Comparison of ENCODE assay signal across 10 cellular contexts in the genomic region with DNA sequence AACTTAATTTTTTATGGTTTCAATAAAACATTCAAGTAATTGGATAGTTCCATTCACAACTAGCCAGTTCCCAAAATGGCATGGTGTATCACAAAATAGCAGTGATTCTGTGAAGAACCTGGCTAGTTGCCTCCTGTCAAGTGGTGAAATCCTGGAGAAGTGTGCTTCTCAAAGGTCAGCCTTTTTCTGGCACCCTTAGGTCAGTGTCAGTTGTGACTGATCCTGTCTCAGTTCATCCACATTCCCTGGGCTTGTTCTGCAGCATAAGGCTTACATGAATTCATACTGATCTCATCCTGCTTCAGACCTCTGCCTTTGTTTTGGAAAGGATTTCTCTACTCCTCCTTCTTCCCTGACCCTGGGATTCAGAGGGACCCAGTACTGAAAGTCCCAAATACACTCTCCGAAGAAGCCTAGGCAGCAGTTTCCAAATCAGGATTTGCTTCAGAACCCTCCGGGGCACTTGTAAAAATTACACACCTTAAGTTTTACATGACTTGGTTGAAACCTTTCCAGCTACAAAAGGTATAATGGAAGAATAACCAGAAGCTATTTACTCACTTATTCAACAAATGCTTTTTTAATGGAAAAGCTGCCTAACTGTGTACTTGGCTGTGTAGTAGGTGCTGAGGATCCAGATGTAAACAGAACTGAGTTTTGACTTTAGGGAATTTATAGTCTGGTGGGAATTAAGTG. TPM values are rescaled to one million over a fixed set of nuclear protein-coding genes. Genes with fewer than 3 reads are reported as not detected.
DNase-seq lines count a peak whose midpoint lies in the region; ATAC-seq and TF ChIP-seq lines count a peak whose summit lies in the region.
"Had no signal": no experiment of that assay in that cellular context is flagged by ENCODE, and none has a peak within 500 bp of the region (broad histone marks: within the 10 kb centered on the region; RNA-seq: fewer than 3 reads in every experiment).

No MANE protein-coding gene starts in this region.

- TF ChIP-seq POLR2A in testis (IDR thresholded peaks at IDR 0.05) (no peak), erythroblast (IDR thresholded peaks at IDR 0.05; ENCODE audit: low read length) (no peak)

- H3K27me3 ChIP-seq in lower lobe of right lung (ENCODE audit: low read depth) = no peaks in the 10 kb centered on the region
- no peaks in the 10 kb centered on the region for H3K27me3 ChIP-seq in testis

- 50 to 55% methylated on average over 2 of the region's 2 CpGs for whole genome bisulfite sequencing in testis, 2 donors

- H3K27ac ChIP-seq in HEK293 (ENCODE audit: extremely low read depth, low read depth, low read length) (no peak overlapping the region), coronary artery (peak overlapping the region; percentile 68 to 71), lower lobe of right lung (peak overlapping the region; percentile 40), testis (peak overlapping the region; percentile 15 to 63)

- ATAC-seq in lower lobe of right lung (peak; percentile 54 to 75), GM21447 (IDR thresholded peaks at IDR 0.05; ENCODE audit: unreplicated experiment) (no peak), GM21526 (IDR thresholded peaks at IDR 0.05; ENCODE audit: low FRiP score, unreplicated experiment) (no peak)
- ATAC-seq: activated CD4-positive, alpha-beta T cell treated with anti-CD3 and anti-CD28 coated beads for 36 hours; naive thymus-derived CD8-positive, alpha-beta T cell had no signal

- intact Hi-C loops in lower lobe of right lung (cut with DNase I) (no loop called here), testis (cut with DNase I; ENCODE audit: low total_unique reads) (no loop called here)

- POLR2A ChIA-PET in HEK293 (lab: Yijun Ruan, JAX) = no interaction called here

- peaks cover 0 to 5% of the 10 kb centered on the region in 2 experiments; a peak in 1 of 3 replicates for H3K36me3 ChIP-seq in HEK293 (ENCODE audit: control insufficient read depth in 2 of 2, insufficient read depth in 1 of 2, low read length in 2 of 2)
- no peaks in the 10 kb centered on the region for H3K36me3 ChIP-seq in lower lobe of right lung
- H3K36me3 ChIP-seq in testis (ENCODE audit: low read depth, missing control alignments) = no peaks in the 10 kb centered on the region

- DNase-seq in coronary artery (ENCODE audit: low spot score) (no peak), lower lobe of right lung (no peak), testis (no peak), erythroblast (lab: John Stamatoyannopoulos, UW) (no peak)
- no peak for DNase-seq in activated effector memory CD4-positive, alpha-beta T cell treated with anti-CD3 and anti-CD28 coated beads, Interleukin-2, amount 50 U/mL, for 16 hours
- DNase-seq: activated CD4-positive, alpha-beta T cell treated with anti-CD3 and anti-CD28 coated beads for 36 hours; naive thymus-derived CD8-positive, alpha-beta T cell had no signal

- CTCF ChIA-PET in HEK293 (lab: Yijun Ruan, JAX) = no interaction called here

- H3K9me3 ChIP-seq in HEK293 (ENCODE audit: control insufficient read depth, insufficient read depth, low read depth, low read length) = no peaks in the 10 kb centered on the region
- H3K9me3 ChIP-seq in lower lobe of right lung = no peaks in the 10 kb centered on the region
- no peaks in the 10 kb centered on the region for H3K9me3 ChIP-seq in testis

- no peak for TF ChIP-seq CTCF in HEK293 (tag by site-specific recombination; IDR thresholded peaks at IDR 0.05)
- no peak for TF ChIP-seq CTCF in coronary artery (IDR thresholded peaks at IDR 0.05)
- no peak for TF ChIP-seq CTCF in lower lobe of right lung (IDR thresholded peaks at IDR 0.05)
- TF ChIP-seq CTCF in testis (IDR thresholded peaks at IDR 0.05) = no peak

- no peaks in the 10 kb centered on the region for H3K4me1 ChIP-seq in HEK293 (ENCODE audit: control insufficient read depth, insufficient read depth, low read length)
- H3K4me1 ChIP-seq in lower lobe of right lung = peaks cover 24% of the 10 kb centered on the region
- peaks cover 26% of the 10 kb centered on the region for H3K4me1 ChIP-seq in testis

- H3K4me3 ChIP-seq in HEK293 (ENCODE audit: low read depth, low read length) (no peak overlapping the region), coronary artery (peak overlapping the region; percentile 14), lower lobe of right lung (no peak overlapping the region), testis (no peak overlapping the region)

TF ChIP-seq in HEK293, 187 proteins besides CTCF, POLR2A, EP300 and RAD21:
- no peak for TF ChIP-seq ZNF777 (tag by site-specific recombination; IDR thresholded peaks at IDR 0.05; ENCODE audit: borderline replicate concordance)
- TF ChIP-seq ZBTB17 (tag by site-specific recombination; IDR thresholded peaks at IDR 0.05) = peak; percentile 20; the same call in 1 of the 2 replicates
- TF ChIP-seq ZFP41 (tag by site-specific recombination; IDR thresholded peaks at IDR 0.05; ENCODE audit: borderline replicate concordance) = no peak
- TF ChIP-seq FEZF1 (tag by site-specific recombination; IDR thresholded peaks at IDR 0.05) = peak; percentile 27; the same call in 1 of the 2 replicates
- TF ChIP-seq, protein P1, sequence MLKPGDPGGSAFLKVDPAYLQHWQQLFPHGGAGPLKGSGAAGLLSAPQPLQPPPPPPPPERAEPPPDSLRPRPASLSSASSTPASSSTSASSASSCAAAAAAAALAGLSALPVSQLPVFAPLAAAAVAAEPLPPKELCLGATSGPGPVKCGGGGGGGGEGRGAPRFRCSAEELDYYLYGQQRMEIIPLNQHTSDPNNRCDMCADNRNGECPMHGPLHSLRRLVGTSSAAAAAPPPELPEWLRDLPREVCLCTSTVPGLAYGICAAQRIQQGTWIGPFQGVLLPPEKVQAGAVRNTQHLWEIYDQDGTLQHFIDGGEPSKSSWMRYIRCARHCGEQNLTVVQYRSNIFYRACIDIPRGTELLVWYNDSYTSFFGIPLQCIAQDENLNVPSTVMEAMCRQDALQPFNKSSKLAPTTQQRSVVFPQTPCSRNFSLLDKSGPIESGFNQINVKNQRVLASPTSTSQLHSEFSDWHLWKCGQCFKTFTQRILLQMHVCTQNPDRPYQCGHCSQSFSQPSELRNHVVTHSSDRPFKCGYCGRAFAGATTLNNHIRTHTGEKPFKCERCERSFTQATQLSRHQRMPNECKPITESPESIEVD (tag by site-specific recombination; IDR thresholded peaks at IDR 0.05) = peak; percentile 66
- no peak for TF ChIP-seq ZNF175 (tag by site-specific recombination; IDR thresholded peaks at IDR 0.05)
- TF ChIP-seq, protein P2, sequence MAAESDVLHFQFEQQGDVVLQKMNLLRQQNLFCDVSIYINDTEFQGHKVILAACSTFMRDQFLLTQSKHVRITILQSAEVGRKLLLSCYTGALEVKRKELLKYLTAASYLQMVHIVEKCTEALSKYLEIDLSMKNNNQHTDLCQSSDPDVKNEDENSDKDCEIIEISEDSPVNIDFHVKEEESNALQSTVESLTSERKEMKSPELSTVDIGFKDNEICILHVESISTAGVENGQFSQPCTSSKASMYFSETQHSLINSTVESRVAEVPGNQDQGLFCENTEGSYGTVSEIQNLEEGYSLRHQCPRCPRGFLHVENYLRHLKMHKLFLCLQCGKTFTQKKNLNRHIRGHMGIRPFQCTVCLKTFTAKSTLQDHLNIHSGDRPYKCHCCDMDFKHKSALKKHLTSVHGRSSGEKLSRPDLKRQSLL (tag by site-specific recombination; IDR thresholded peaks at IDR 0.05) = no peak

RNA-seq across cellular contexts. Expression of a gene that starts 11.0 kb away (rescaled TPM):
- total RNA-seq in lower lobe of right lung (40.8 TPM), testis (10 to 100 TPM; 20.7 to 30.8 TPM)
- polyA plus RNA-seq in testis (ENCODE audit: insufficient read depth, low read depth, low replicate concordance) = 25.3 TPM

Comparison
In these comparisons a context has a peak if more than half of its experiments do, and no peak if none do; other contexts are left out.
1. ATAC-seq: peak in lower lobe of right lung (2 of 2); none in GM21447 (single experiment) and GM21526 (single experiment).